ENCODE assay signal across 28 cellular contexts in the genomic region with DNA sequence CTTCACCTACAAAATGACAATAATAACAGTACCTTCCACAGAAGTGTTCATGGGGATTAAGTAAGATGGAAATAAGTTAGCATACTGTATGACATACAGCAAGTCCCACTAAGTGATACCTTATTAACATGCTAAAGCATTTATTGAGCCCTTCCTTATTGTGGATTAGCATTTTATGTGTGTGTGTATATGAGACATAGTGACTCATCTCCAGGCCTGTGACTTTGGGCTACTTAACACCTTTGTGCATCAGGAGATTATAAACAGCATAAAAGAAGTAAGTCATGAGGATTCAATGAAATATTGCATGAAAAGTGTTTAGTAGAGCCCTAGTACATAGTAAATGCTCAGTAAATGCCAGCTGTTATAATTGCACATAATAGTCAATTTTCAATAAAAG. TPM values are rescaled to one million over a fixed set of nuclear protein-coding genes. Genes with fewer than 3 reads are reported as not detected.
A peak's percentile ranks its signal among the peaks of the same experiment; 100 is the strongest.
DNase-seq lines count a peak whose midpoint lies in the region; ATAC-seq, FAIRE-seq and TF ChIP-seq lines count a peak whose summit lies in the region.
"Had no signal": no experiment of that assay in that cellular context is flagged by ENCODE, and none has a peak within 500 bp of the region (broad histone marks: within the 10 kb centered on the region; RNA-seq: fewer than 3 reads in every experiment).

No MANE protein-coding gene starts in this region.

- DNase-seq in ELR (ENCODE audit: low read depth) = peak; percentile 37
- DNase-seq in HT1080 (ENCODE audit: low read depth) = peak; percentile 7
- peak; percentile 7 for DNase-seq in SW480 (ENCODE audit: low spot score)
- DNase-seq in foreskin keratinocyte = peak in 1 of 2 donors; percentile 43
- no peak for DNase-seq in DMS153 (lab: John Stamatoyannopoulos, UW)
- no peak for DNase-seq in left ventricle myocardium superior
- DNase-seq in activated T-cell treated with anti-CD3 and anti-CD28 coated beads, Interleukin-2, amount 50 U/mL, for 4 hours = no peak
- DNase-seq in small intestine = no peak
- DNase-seq: CD4-positive, CD25-positive, alpha-beta regulatory T cell; GDM1; GOT3; HCEC 1CT; NCI-H1048; NCI-H1417 treated with DMSO at 0.1 percent for 48 hours; NCI-H1694 treated with DMSO at 0.1 percent for 48 hours; NCI-H2081; NCI-H2227 treated with DMSO at 0.1 percent for 48 hours; NCI-H526 treated with DMSO at 0.1 percent for 48 hours; Peyer's patch; T-cell had no signal

- H3K36me3 Mint-ChIP-seq in activated T-cell treated with anti-CD3 and anti-CD28 coated beads, Interleukin-2, amount 50 U/mL, for 4 hours (ENCODE audit: insufficient read depth) = no peaks in the 10 kb centered on the region
- H3K36me3 Mint-ChIP-seq: CD4-positive, CD25-positive, alpha-beta regulatory T cell; T-cell had no signal

- no peaks in the 10 kb centered on the region for H3K9me3 Mint-ChIP-seq in activated T-cell treated with anti-CD3 and anti-CD28 coated beads, Interleukin-2, amount 50 U/mL, for 4 hours
- H3K9me3 Mint-ChIP-seq: CD4-positive, CD25-positive, alpha-beta regulatory T cell; T-cell had no signal

- no peak overlapping the region for H3K4me3 Mint-ChIP-seq in activated T-cell treated with anti-CD3 and anti-CD28 coated beads, Interleukin-2, amount 50 U/mL, for 4 hours
- H3K4me3 Mint-ChIP-seq: CD4-positive, CD25-positive, alpha-beta regulatory T cell; T-cell had no signal

- no peaks in the 10 kb centered on the region for H3K36me3 ChIP-seq in small intestine (ENCODE audit: control insufficient read depth in 2 of 2, insufficient read depth in 2 of 2, low read length in 2 of 2)
- H3K36me3 ChIP-seq: BLaER1, Peyer's patch, SJSA1 had no signal

- peaks cover 4% of the 10 kb centered on the region for H3K4me1 ChIP-seq in foreskin keratinocyte
- H3K4me1 ChIP-seq in small intestine (ENCODE audit: control insufficient read depth in 2 of 2, insufficient read depth in 1 of 2, low read depth in 1 of 2, low read length in 1 of 2) = no peaks in the 10 kb centered on the region
- H3K4me1 ChIP-seq: BLaER1, Peyer's patch, SJSA1 had no signal

- no peaks in the 10 kb centered on the region for H3K9me3 ChIP-seq in small intestine (ENCODE audit: control insufficient read depth, low read depth)
- H3K9me3 ChIP-seq: BLaER1, Peyer's patch, SJSA1 had no signal

- no peak overlapping the region for H3K4me3 ChIP-seq in small intestine (ENCODE audit: low read depth in 1 of 2, low read length in 2 of 2)
- H3K4me3 ChIP-seq: BLaER1, GM12878, Peyer's patch, SJSA1 had no signal

- intact Hi-C loops in left ventricle myocardium superior (cut with micrococcal nuclease) = no loop called here

- H3K4me1 Mint-ChIP-seq in activated T-cell treated with anti-CD3 and anti-CD28 coated beads, Interleukin-2, amount 50 U/mL, for 4 hours (ENCODE audit: low read depth) = no peaks in the 10 kb centered on the region
- H3K4me1 Mint-ChIP-seq: CD4-positive, CD25-positive, alpha-beta regulatory T cell; T-cell had no signal

- TF ChIP-seq CTCF in foreskin keratinocyte (conservative IDR thresholded peaks at IDR 0.05) = no peak

- H3K27ac ChIP-seq in foreskin keratinocyte (no peak overlapping the region), small intestine (ENCODE audit: low read depth in 1 of 2, low read length in 1 of 2) (no peak overlapping the region)
- H3K27ac ChIP-seq: BLaER1, HL-60, Peyer's patch, SJSA1 had no signal

- H3K27me3 Mint-ChIP-seq in activated T-cell treated with anti-CD3 and anti-CD28 coated beads, Interleukin-2, amount 50 U/mL, for 4 hours (ENCODE audit: low read depth) = peaks cover 7% of the 10 kb centered on the region

- ATAC-seq in foreskin keratinocyte (peak; percentile 78), left ventricle myocardium superior (no peak)
- no peak for ATAC-seq in activated T-cell treated with anti-CD3 and anti-CD28 coated beads, Interleukin-2, amount 50 U/mL, for 4 hours
- ATAC-seq: GM12878, T-cell had no signal

- FAIRE-seq in small intestine (lab: Jason Lieb, UNC) = no peak
- FAIRE-seq: A204.1, GM12878 had no signal

- H3K27me3 ChIP-seq in foreskin keratinocyte (no peaks in the 10 kb centered on the region), small intestine (ENCODE audit: control insufficient read depth in 2 of 2, insufficient read depth in 2 of 2, low read length in 2 of 2) (no peaks in the 10 kb centered on the region)
- H3K27me3 ChIP-seq: BLaER1, Peyer's patch, SJSA1 had no signal

RNA-seq across cellular contexts. Expression of gene CA10, which starts 52.9 kb away (rescaled TPM):
- not detected in 2 replicates for total RNA-seq in HT1080 (2014; rRNA removed; shearing (Covaris generic))
- not detected in 2 replicates for polyA plus RNA-seq in HT1080 (2015; cell fraction: cytosol; rRNA removed)
- polyA plus RNA-seq in HT1080 (2015; cell fraction: nucleus; rRNA removed) = not detected in 2 replicates
- total RNA-seq in foreskin keratinocyte (0.88 and 1.2 TPM in 2 replicates), left ventricle myocardium superior (not detected)
- polyA plus RNA-seq in foreskin keratinocyte (0.31 and 0.69 TPM in 2 replicates), small intestine (under 1 TPM in 1 of 3 donors, not detected in 2; 0.31 TPM)
- total RNA-seq in activated T-cell treated with anti-CD3 and anti-CD28 coated beads, Interleukin-2, amount 50 U/mL, for 4 hours = not detected
- total RNA-seq: CD4-positive, CD25-positive, alpha-beta regulatory T cell; GM12878; NCI-H460; OCI-LY7; SJSA1 had no signal
- polyA plus RNA-seq: AG04450; CD4-positive, CD25-positive, alpha-beta regulatory T cell; GM12878 had no signal

Comparison
In these comparisons a context has a peak if more than half of its experiments do, and no peak if none do; other contexts are left out.
1. DNase-seq: peak in ELR (single experiment), HT1080 (single experiment) and SW480 (single experiment); none in DMS153 (single experiment), left ventricle myocardium superior (single experiment), activated T-cell treated with anti-CD3 and anti-CD28 coated beads, Interleukin-2, amount 50 U/mL, for 4 hours (single experiment) and small intestine (single experiment).